8 cellular contexts compared by ENCODE assay signal in the genomic region with DNA sequence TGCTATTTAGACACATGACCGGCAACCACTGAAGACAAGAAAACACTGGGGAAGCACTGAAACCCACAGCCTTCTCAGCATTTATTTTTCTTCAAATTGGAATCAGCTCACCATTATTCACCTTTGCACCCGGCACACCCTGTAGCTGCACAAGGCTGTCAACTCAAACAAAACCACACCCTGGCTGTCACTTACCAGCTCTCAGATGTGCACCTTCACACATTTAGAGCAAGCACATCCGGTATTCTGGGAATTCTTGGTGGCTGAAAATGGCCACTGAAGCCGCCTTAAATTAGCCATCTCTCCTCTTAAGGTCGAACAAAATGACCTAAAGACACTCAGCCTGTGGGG. TPM values are rescaled to one million over a fixed set of nuclear protein-coding genes. Genes with fewer than 3 reads are reported as not detected.
A peak's percentile ranks its signal among the peaks of the same experiment; 100 is the strongest.
DNase-seq lines count a peak whose midpoint lies in the region; ATAC-seq and TF ChIP-seq lines count a peak whose summit lies in the region.

No MANE protein-coding gene starts in this region.

- peak overlapping the region; percentile 62 for H3K4me3 ChIP-seq in fibroblast of the aortic adventitia (ENCODE audit: low read depth, low read length)

- DNase-seq in activated gamma-delta T cell treated with Interleukin-2 at 50 U/mL for 16 hours (peak; percentile 64), activated gamma-delta T cell (lab: John Stamatoyannopoulos, UW) (no peak), fibroblast of the aortic adventitia (ENCODE audit: low read depth) (no peak), globus pallidus (ENCODE audit: low spot score) (no peak), NCI-H146 treated with DMSO at 0.1 percent for 48 hours (lab: John Stamatoyannopoulos, UW; ENCODE audit: unreplicated experiment) (no peak)
- peak; percentile 89 for DNase-seq in activated CD8-positive, alpha-beta T cell treated with anti-CD3 and anti-CD28 coated beads, Interleukin-2, amount 10 ng/mL, durations not matched to agents 7 days and 5 days
- peak; percentile 55 to 60 for DNase-seq in stimulated activated CD4-positive, alpha-beta T cell treated with anti-CD3 and anti-CD28 coated beads, Interleukin-2, amount 100 ng/mL, for 48 hours

- no peaks in the 10 kb centered on the region for H3K9me3 Mint-ChIP-seq in activated CD8-positive, alpha-beta T cell treated with anti-CD3 and anti-CD28 coated beads, Interleukin-2, amount 10 ng/mL, durations not matched to agents 7 days and 5 days (ENCODE audit: insufficient read depth)

- peak overlapping the region; percentile 56 for H3K4me3 Mint-ChIP-seq in activated CD8-positive, alpha-beta T cell treated with anti-CD3 and anti-CD28 coated beads, Interleukin-2, amount 10 ng/mL, durations not matched to agents 7 days and 5 days

- peaks cover 28% of the 10 kb centered on the region for H3K27me3 Mint-ChIP-seq in activated CD8-positive, alpha-beta T cell treated with anti-CD3 and anti-CD28 coated beads, Interleukin-2, amount 10 ng/mL, durations not matched to agents 7 days and 5 days (ENCODE audit: low read depth)

- ATAC-seq in HG03196 (IDR thresholded peaks at IDR 0.05; ENCODE audit: unreplicated experiment): peak; percentile 24
- ATAC-seq in activated CD8-positive, alpha-beta T cell treated with anti-CD3 and anti-CD28 coated beads, Interleukin-2, amount 10 ng/mL, durations not matched to agents 7 days and 5 days: peak; percentile 52

- peaks cover 68% of the 10 kb centered on the region for H3K4me1 Mint-ChIP-seq in activated CD8-positive, alpha-beta T cell treated with anti-CD3 and anti-CD28 coated beads, Interleukin-2, amount 10 ng/mL, durations not matched to agents 7 days and 5 days (ENCODE audit: low read depth)

- TF ChIP-seq CTCF in fibroblast of the aortic adventitia (IDR thresholded peaks at IDR 0.05; ENCODE audit: insufficient read depth, low read length): no peak

- H3K36me3 Mint-ChIP-seq in activated CD8-positive, alpha-beta T cell treated with anti-CD3 and anti-CD28 coated beads, Interleukin-2, amount 10 ng/mL, durations not matched to agents 7 days and 5 days (ENCODE audit: low read depth): no peaks in the 10 kb centered on the region

- CTCF ChIA-PET in activated CD8-positive, alpha-beta T cell treated with anti-CD3 and anti-CD28 coated beads, Interleukin-2, amount 10 ng/mL, durations not matched to agents 7 days and 5 days (lab: Charles Lee): interaction anchor here (0.9 to 2.6 kb wide), 19 partner anchors 8 to 193 kb away, joined by 3 to 19 read pairs (median 6); a partner anchor contains a TSS

- H3K27ac Mint-ChIP-seq in activated CD8-positive, alpha-beta T cell treated with anti-CD3 and anti-CD28 coated beads, Interleukin-2, amount 10 ng/mL, durations not matched to agents 7 days and 5 days: peak overlapping the region; percentile 97

- POLR2A ChIA-PET in activated CD8-positive, alpha-beta T cell treated with anti-CD3 and anti-CD28 coated beads, Interleukin-2, amount 10 ng/mL, durations not matched to agents 7 days and 5 days (lab: Charles Lee): interaction anchor here (0.6 to 2.5 kb wide), 13 partner anchors 10 to 172 kb away, joined by 3 to 20 read pairs (median 4); a partner anchor contains a TSS

RNA-seq across cellular contexts. Expression of a gene that starts 5.9 kb away (rescaled TPM):
- total RNA-seq in activated CD8-positive, alpha-beta T cell treated with anti-CD3 and anti-CD28 coated beads, Interleukin-2, amount 10 ng/mL, durations not matched to agents 7 days and 5 days: 1 to 10 TPM; 6.1 to 6.3 TPM
- 7.7 and 14.0 TPM in 2 replicates for total RNA-seq in fibroblast of the aortic adventitia (ENCODE audit: low replicate concordance)

RNA-seq across cellular contexts. Expression of a gene that starts 6.2 kb away (rescaled TPM):
- total RNA-seq in activated CD8-positive, alpha-beta T cell treated with anti-CD3 and anti-CD28 coated beads, Interleukin-2, amount 10 ng/mL, durations not matched to agents 7 days and 5 days: not detected
- not detected in 2 replicates for total RNA-seq in fibroblast of the aortic adventitia (ENCODE audit: low replicate concordance)

RNA-seq across cellular contexts. Expression of a gene that starts 56.4 kb away (rescaled TPM):
- 100 to 1,000 TPM; 105 to 118 TPM for total RNA-seq in activated CD8-positive, alpha-beta T cell treated with anti-CD3 and anti-CD28 coated beads, Interleukin-2, amount 10 ng/mL, durations not matched to agents 7 days and 5 days
- total RNA-seq in fibroblast of the aortic adventitia (ENCODE audit: low replicate concordance): 75.6 and 311 TPM in 2 replicates

Comparison
In these comparisons a context has a peak if more than half of its experiments do, and no peak if none do; other contexts are left out.
1. DNase-seq: peak in activated gamma-delta T cell treated with Interleukin-2 at 50 U/mL for 16 hours (single experiment), activated CD8-positive, alpha-beta T cell treated with anti-CD3 and anti-CD28 coated beads, Interleukin-2, amount 10 ng/mL, durations not matched to agents 7 days and 5 days (single experiment) and stimulated activated CD4-positive, alpha-beta T cell treated with anti-CD3 and anti-CD28 coated beads, Interleukin-2, amount 100 ng/mL, for 48 hours (2 of 2); none in activated gamma-delta T cell (single experiment), fibroblast of the aortic adventitia (single experiment), globus pallidus (single experiment) and NCI-H146 treated with DMSO at 0.1 percent for 48 hours (single experiment).